ENCODE assay signal across 26 cellular contexts in the genomic region with DNA sequence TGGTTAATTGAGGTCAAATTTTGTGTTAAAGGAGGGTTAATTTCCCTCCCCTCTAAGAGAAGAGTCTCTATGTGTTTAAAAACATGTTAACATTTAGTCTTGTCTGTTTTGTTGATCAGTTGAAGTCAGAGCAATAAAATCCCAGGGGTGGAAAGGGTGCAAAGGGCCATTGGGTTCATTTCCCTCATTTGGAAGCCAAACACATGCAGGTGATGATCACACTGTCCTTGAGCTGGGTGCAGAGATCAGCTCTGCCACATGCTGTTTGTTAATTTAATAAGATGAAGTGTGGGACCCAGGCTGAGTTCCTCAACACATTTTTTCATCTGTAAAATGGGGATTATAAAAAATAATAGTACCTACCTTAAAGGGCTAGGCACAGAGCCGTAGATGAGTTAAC.
A peak's percentile ranks its signal among the peaks of the same experiment; 100 is the strongest.
DNase-seq lines count a peak whose midpoint lies in the region; ATAC-seq and TF ChIP-seq lines count a peak whose summit lies in the region.
"Had no signal": no experiment of that assay in that cellular context is flagged by ENCODE, and none has a peak within 500 bp of the region (broad histone marks: within the 10 kb centered on the region; RNA-seq: fewer than 3 reads in every experiment).

No MANE protein-coding gene starts in this region.

- H3K27ac Mint-ChIP-seq in WTC11: peak overlapping the region; percentile 3; the same call in 1 of the 2 replicates
- H3K27ac Mint-ChIP-seq in stimulated activated effector memory CD8-positive, alpha-beta T cell treated with anti-CD3 and anti-CD28 coated beads, Interleukin-12 subunit alpha, Interleukin-12 subunit beta, amount 100 ng/mL, for 72 hours: no peak overlapping the region
- H3K27ac Mint-ChIP-seq: activated CD4-positive, alpha-beta T cell treated with anti-CD3 and anti-CD28 coated beads for 36 hours; activated naive CD4-positive, alpha-beta T cell treated with anti-CD3 and anti-CD28 coated beads for 36 hours had no signal

- no peak overlapping the region for H3K4me3 Mint-ChIP-seq in WTC11
- H3K4me3 Mint-ChIP-seq in stimulated activated effector memory CD8-positive, alpha-beta T cell treated with anti-CD3 and anti-CD28 coated beads, Interleukin-12 subunit alpha, Interleukin-12 subunit beta, amount 100 ng/mL, for 72 hours: no peak overlapping the region
- H3K4me3 Mint-ChIP-seq: activated CD4-positive, alpha-beta T cell treated with anti-CD3 and anti-CD28 coated beads for 36 hours; activated naive CD4-positive, alpha-beta T cell treated with anti-CD3 and anti-CD28 coated beads for 36 hours had no signal

- H3K4me2 ChIP-seq in parathyroid adenoma (ENCODE audit: low read length): peak overlapping the region; percentile 33

- CTCF ChIA-PET in HEK293 (lab: Yijun Ruan, JAX): no interaction called here
- CTCF ChIA-PET in WTC11 (lab: Charles Lee): interaction anchor here (0.9 to 1.0 kb wide), 2 partner anchors 41 to 56 kb away, joined by 3 to 4 read pairs; no protein-coding TSS in a partner anchor

- intact Hi-C loops in ascending aorta (cut with DNase I): no loop called here

- H3K36me3 Mint-ChIP-seq in WTC11: no peaks in the 10 kb centered on the region
- H3K36me3 Mint-ChIP-seq in stimulated activated effector memory CD8-positive, alpha-beta T cell treated with anti-CD3 and anti-CD28 coated beads, Interleukin-12 subunit alpha, Interleukin-12 subunit beta, amount 100 ng/mL, for 72 hours: no peaks in the 10 kb centered on the region

- TF ChIP-seq CTCF in HEK293 (tag by site-specific recombination; IDR thresholded peaks at IDR 0.05) (no peak), WTC11 (IDR thresholded peaks at IDR 0.05) (no peak), parathyroid adenoma (IDR thresholded peaks at IDR 0.05) (no peak), ascending aorta (IDR thresholded peaks at IDR 0.05) (no peak)

- POLR2A ChIA-PET in HEK293 (lab: Yijun Ruan, JAX): no interaction called here
- POLR2A ChIA-PET in WTC11 (lab: Charles Lee): interaction anchor here (0.6 kb wide), 1 partner anchor 445 kb away, joined by 6 read pairs; no protein-coding TSS in a partner anchor

- no peak for DNase-seq in WTC11 (ENCODE audit: low spot score)
- peak; percentile 73 for DNase-seq in left lobe of liver (ENCODE audit: low spot score)
- DNase-seq in retina: no peak
- no peak for DNase-seq in ascending aorta (ENCODE audit: low spot score in 2 of 2)
- no peak for DNase-seq in Kasumi-1 (lab: John Stamatoyannopoulos, UW)
- DNase-seq in stimulated activated effector memory CD8-positive, alpha-beta T cell treated with anti-CD3 and anti-CD28 coated beads, Interleukin-12 subunit alpha, Interleukin-12 subunit beta, amount 100 ng/mL, for 72 hours (ENCODE audit: low spot score in 2 of 2): no peak
- DNase-seq: activated CD4-positive, alpha-beta T cell treated with anti-CD3 and anti-CD28 coated beads for 36 hours; activated CD8-positive, alpha-beta memory T cell treated with anti-CD3 and anti-CD28 coated beads for 24 hours; activated naive CD4-positive, alpha-beta T cell treated with anti-CD3 and anti-CD28 coated beads for 36 hours; activated T-cell treated with anti-CD3 and anti-CD28 coated beads, Interleukin-2, amount 50 U/mL, for 48 hours; anterior cingulate cortex; central memory CD4-positive, alpha-beta T cell; dorsolateral prefrontal cortex; heart left ventricle; NCI-H1092; NCI-H2029; NCI-H345; NCI-H774; occipital lobe; stimulated activated CD4-positive, alpha-beta T cell treated with anti-CD3 and anti-CD28 coated beads, Interleukin-12 subunit alpha, Interleukin-12 subunit beta, amount 100 ng/mL, for 4 hours; T-helper 1 cell; upper lobe of left lung had no signal

- H3K4me1 Mint-ChIP-seq in WTC11: peaks cover 19% of the 10 kb centered on the region
- peaks cover 17% of the 10 kb centered on the region for H3K4me1 Mint-ChIP-seq in stimulated activated effector memory CD8-positive, alpha-beta T cell treated with anti-CD3 and anti-CD28 coated beads, Interleukin-12 subunit alpha, Interleukin-12 subunit beta, amount 100 ng/mL, for 72 hours

- H3K9me3 ChIP-seq in HEK293 (ENCODE audit: control insufficient read depth, insufficient read depth, low read depth, low read length) (no peaks in the 10 kb centered on the region), parathyroid adenoma (ENCODE audit: control insufficient read depth, low read length) (no peaks in the 10 kb centered on the region), ascending aorta (no peaks in the 10 kb centered on the region)
- H3K9me3 ChIP-seq: upper lobe of left lung had no signal

- peaks cover 11% of the 10 kb centered on the region for H3K9me3 Mint-ChIP-seq in WTC11
- no peaks in the 10 kb centered on the region for H3K9me3 Mint-ChIP-seq in stimulated activated effector memory CD8-positive, alpha-beta T cell treated with anti-CD3 and anti-CD28 coated beads, Interleukin-12 subunit alpha, Interleukin-12 subunit beta, amount 100 ng/mL, for 72 hours
- H3K9me3 Mint-ChIP-seq: activated naive CD4-positive, alpha-beta T cell treated with anti-CD3 and anti-CD28 coated beads for 36 hours had no signal

- peaks cover 14% of the 10 kb centered on the region for H3K4me1 ChIP-seq in HEK293 (ENCODE audit: control insufficient read depth, insufficient read depth, low read length)
- H3K4me1 ChIP-seq in parathyroid adenoma: no peaks in the 10 kb centered on the region
- no peaks in the 10 kb centered on the region for H3K4me1 ChIP-seq in ascending aorta

- H3K36me3 ChIP-seq in HEK293 (ENCODE audit: control insufficient read depth in 2 of 2, insufficient read depth in 1 of 2, low read length in 2 of 2) (no peaks in the 10 kb centered on the region), parathyroid adenoma (ENCODE audit: control insufficient read depth, insufficient read depth, low read length) (no peaks in the 10 kb centered on the region), ascending aorta (no peaks in the 10 kb centered on the region)
- H3K36me3 ChIP-seq: heart left ventricle, upper lobe of left lung had no signal

- H3K4me3 ChIP-seq in HEK293 (ENCODE audit: low read depth, low read length) (no peak overlapping the region), parathyroid adenoma (ENCODE audit: low read depth, low read length) (no peak overlapping the region), ascending aorta (no peak overlapping the region)
- H3K4me3 ChIP-seq: dorsolateral prefrontal cortex, heart left ventricle, upper lobe of left lung had no signal

- no peaks in the 10 kb centered on the region for H3K27me3 ChIP-seq in parathyroid adenoma (ENCODE audit: control insufficient read depth, insufficient read depth, low read length)
- H3K27me3 ChIP-seq in ascending aorta: no peaks in the 10 kb centered on the region
- H3K27me3 ChIP-seq: dorsolateral prefrontal cortex, heart left ventricle, upper lobe of left lung had no signal

- ATAC-seq in WTC11 (no peak), left lobe of liver (peak; percentile 79)
- no peak for ATAC-seq in stimulated activated effector memory CD8-positive, alpha-beta T cell treated with anti-CD3 and anti-CD28 coated beads, Interleukin-12 subunit alpha, Interleukin-12 subunit beta, amount 100 ng/mL, for 72 hours
- ATAC-seq: activated CD4-positive, alpha-beta T cell treated with anti-CD3 and anti-CD28 coated beads for 36 hours; heart left ventricle; Right ventricle myocardium inferior had no signal

- no peak overlapping the region for H2AFZ ChIP-seq in parathyroid adenoma

- H3K79me2 ChIP-seq in parathyroid adenoma: no peaks in the 10 kb centered on the region

- H3K9ac ChIP-seq in parathyroid adenoma: no peak overlapping the region

- H3K27ac ChIP-seq in HEK293 (ENCODE audit: extremely low read depth, low read depth, low read length) (no peak overlapping the region), parathyroid adenoma (no peak overlapping the region), ascending aorta (no peak overlapping the region)
- H3K27ac ChIP-seq: epithelial cell of prostate, heart left ventricle, upper lobe of left lung had no signal

- H3K27me3 Mint-ChIP-seq in WTC11 (ENCODE audit: low read depth): no peaks in the 10 kb centered on the region

TF ChIP-seq in HEK293, 187 proteins besides CTCF, POLR2A, EP300 and RAD21:
- TF ChIP-seq ZNF10 (tag by site-specific recombination; IDR thresholded peaks at IDR 0.05) (0 out of 2 replicates have a peak, but pooled peaks have one; percentile 26), ZNF16 (tag by site-specific recombination; IDR thresholded peaks at IDR 0.05; ENCODE audit: low read depth) (no peak)

TF ChIP-seq in WTC11, 78 proteins besides CTCF, POLR2A, EP300 and RAD21:
- TF ChIP-seq, protein P1, sequence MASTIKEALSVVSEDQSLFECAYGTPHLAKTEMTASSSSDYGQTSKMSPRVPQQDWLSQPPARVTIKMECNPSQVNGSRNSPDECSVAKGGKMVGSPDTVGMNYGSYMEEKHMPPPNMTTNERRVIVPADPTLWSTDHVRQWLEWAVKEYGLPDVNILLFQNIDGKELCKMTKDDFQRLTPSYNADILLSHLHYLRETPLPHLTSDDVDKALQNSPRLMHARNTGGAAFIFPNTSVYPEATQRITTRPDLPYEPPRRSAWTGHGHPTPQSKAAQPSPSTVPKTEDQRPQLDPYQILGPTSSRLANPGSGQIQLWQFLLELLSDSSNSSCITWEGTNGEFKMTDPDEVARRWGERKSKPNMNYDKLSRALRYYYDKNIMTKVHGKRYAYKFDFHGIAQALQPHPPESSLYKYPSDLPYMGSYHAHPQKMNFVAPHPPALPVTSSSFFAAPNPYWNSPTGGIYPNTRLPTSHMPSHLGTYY (CRISPR knock-in tag; IDR thresholded peaks at IDR 0.05): no peak
- TF ChIP-seq ZNF121 (CRISPR knock-in tag; IDR thresholded peaks at IDR 0.05) (no peak), FOXJ3 (CRISPR knock-in tag; IDR thresholded peaks at IDR 0.05; ENCODE audit: borderline replicate concordance) (no peak), FOXP1 (CRISPR knock-in tag; IDR thresholded peaks at IDR 0.05; ENCODE audit: borderline replicate concordance) (no peak)
